In genomic region chr10:132136689-132137088, GRCh38 we compare ENCODE assay signal across 23 cellular contexts.
"Had no signal": no experiment of that assay in that cellular context is flagged by ENCODE, and none has a peak within 500 bp of the region (broad histone marks: within the 10 kb centered on the region; RNA-seq: fewer than 3 reads in every experiment).

No MANE protein-coding gene starts in this region.

- H3K9me3 ChIP-seq: adrenal gland, colonic mucosa, prostate gland, tibial artery had no signal

- H3K36me3 Mint-ChIP-seq: activated naive CD8-positive, alpha-beta T cell; naive B cell; stimulated activated effector memory CD8-positive, alpha-beta T cell treated with anti-CD3 and anti-CD28 coated beads, Interleukin-12 subunit alpha, Interleukin-12 subunit beta, amount 100 ng/mL, for 72 hours had no signal

- H3K4me1 ChIP-seq: adrenal gland, colonic mucosa, prostate gland, tibial artery had no signal

- DNase-seq: activated CD4-positive, alpha-beta T cell treated with anti-CD3 and anti-CD28 coated beads, Interleukin-2, amount 50 U/mL, for 1 hour; activated naive CD4-positive, alpha-beta T cell; activated T-cell treated with anti-CD3 and anti-CD28 coated beads, Interleukin-2, amount 50 U/mL, for 1 hour; colonic mucosa; effector memory CD8-positive, alpha-beta T cell; foreskin melanocyte; hippocampal formation; left colon; mammary epithelial cell; naive B cell; stimulated activated CD4-positive, alpha-beta T cell treated with anti-CD3 and anti-CD28 coated beads, Interleukin-1b, Interleukin-23, amount 100 ng/mL, for 48 hours; stimulated activated naive CD8-positive, alpha-beta T cell treated with anti-CD3 and anti-CD28 coated beads, Interleukin-15, amount 100 ng/mL, for 72 hours; SW 1271 had no signal

- H3K27ac ChIP-seq: adrenal gland, colonic mucosa, prostate gland, tibial artery had no signal

- H3K4me3 ChIP-seq: adrenal gland, colonic mucosa, dorsolateral prefrontal cortex, prostate gland, tibial artery had no signal

- H3K9me3 Mint-ChIP-seq: central memory CD8-positive, alpha-beta T cell; effector memory CD8-positive, alpha-beta T cell; naive B cell; stimulated activated effector memory CD8-positive, alpha-beta T cell treated with anti-CD3 and anti-CD28 coated beads, Interleukin-12 subunit alpha, Interleukin-12 subunit beta, amount 100 ng/mL, for 72 hours; stimulated activated naive CD8-positive, alpha-beta T cell treated with anti-CD3 and anti-CD28 coated beads, Interleukin-15, amount 100 ng/mL, for 72 hours had no signal

- H3K27ac Mint-ChIP-seq: activated naive CD8-positive, alpha-beta T cell; effector memory CD8-positive, alpha-beta T cell; naive B cell; stimulated activated effector memory CD8-positive, alpha-beta T cell treated with anti-CD3 and anti-CD28 coated beads, Interleukin-12 subunit alpha, Interleukin-12 subunit beta, amount 100 ng/mL, for 72 hours; stimulated activated naive CD8-positive, alpha-beta T cell treated with anti-CD3 and anti-CD28 coated beads, Interleukin-15, amount 100 ng/mL, for 72 hours; T-helper 17 cell had no signal

- H3K27me3 ChIP-seq: adrenal gland, colonic mucosa, dorsolateral prefrontal cortex had no signal

- H3K36me3 ChIP-seq: adrenal gland, colonic mucosa, prostate gland, tibial artery had no signal

- H3K4me3 Mint-ChIP-seq: activated naive CD8-positive, alpha-beta T cell; central memory CD8-positive, alpha-beta T cell; effector memory CD8-positive, alpha-beta T cell; stimulated activated effector memory CD8-positive, alpha-beta T cell treated with anti-CD3 and anti-CD28 coated beads, Interleukin-12 subunit alpha, Interleukin-12 subunit beta, amount 100 ng/mL, for 72 hours; stimulated activated naive CD8-positive, alpha-beta T cell treated with anti-CD3 and anti-CD28 coated beads, Interleukin-15, amount 100 ng/mL, for 72 hours; T-helper 17 cell had no signal

- ATAC-seq: activated CD4-positive, CD25-positive, alpha-beta regulatory T cell treated with anti-CD3 and anti-CD28 coated beads, Interleukin-2, amount 50 U/mL, for 24 hours; effector memory CD8-positive, alpha-beta T cell; esophagus mucosa; left colon; stimulated activated effector memory CD8-positive, alpha-beta T cell treated with anti-CD3 and anti-CD28 coated beads, Interleukin-12 subunit alpha, Interleukin-12 subunit beta, amount 100 ng/mL, for 72 hours; stimulated activated naive CD8-positive, alpha-beta T cell treated with anti-CD3 and anti-CD28 coated beads, Interleukin-15, amount 100 ng/mL, for 72 hours; T-helper 17 cell had no signal

- H3K4me1 Mint-ChIP-seq: central memory CD8-positive, alpha-beta T cell; naive B cell; stimulated activated effector memory CD8-positive, alpha-beta T cell treated with anti-CD3 and anti-CD28 coated beads, Interleukin-12 subunit alpha, Interleukin-12 subunit beta, amount 100 ng/mL, for 72 hours; stimulated activated naive CD8-positive, alpha-beta T cell treated with anti-CD3 and anti-CD28 coated beads, Interleukin-15, amount 100 ng/mL, for 72 hours had no signal
